In genomic region chr11:102453286-102453797, GRCh38 we compare ENCODE assay signal across 8 cellular contexts. TPM values are rescaled to one million over a fixed set of nuclear protein-coding genes. Genes with fewer than 3 reads are reported as not detected.
DNase-seq lines count a peak whose midpoint lies in the region; ATAC-seq and TF ChIP-seq lines count a peak whose summit lies in the region.

No MANE protein-coding gene starts in this region.

- H3K4me2 ChIP-seq in SU-DHL-6 (ENCODE audit: low read depth, low read length, poor library complexity, severe bottlenecking) = peak overlapping the region; percentile 85

- H3F3A ChIP-seq in SU-DHL-6 (ENCODE audit: insufficient read depth) = peaks cover 10% of the 10 kb centered on the region

- H3K36me3 ChIP-seq in SU-DHL-6 (ENCODE audit: low read length) = peaks cover 5% of the 10 kb centered on the region

- peak overlapping the region; percentile 77 for H3K27ac ChIP-seq in SU-DHL-6 (ENCODE audit: low read depth, low read length)

- peak overlapping the region; percentile 94 for H3K9ac ChIP-seq in SU-DHL-6 (ENCODE audit: low read length)

- peak overlapping the region; percentile 80 for H2AFZ ChIP-seq in SU-DHL-6 (ENCODE audit: low read depth, low read length, severe bottlenecking)

- no peaks in the 10 kb centered on the region for H3K9me3 ChIP-seq in SU-DHL-6 (ENCODE audit: insufficient read depth, low read length)

- peaks cover 22% of the 10 kb centered on the region; the same call in 1 of the 2 replicates for H4K20me1 ChIP-seq in SU-DHL-6 (ENCODE audit: low read depth, low read length)

- peak; percentile 9 to 24 for DNase-seq in activated CD8-positive, alpha-beta memory T cell treated with anti-CD3 and anti-CD28 coated beads for 4 hours (ENCODE audit: low read depth in 2 of 2)
- DNase-seq in activated CD8-positive, alpha-beta memory T cell treated with anti-CD3 and anti-CD28 coated beads, Interleukin-2, amount 50 U/mL, for 48 hours = no peak
- DNase-seq in epithelial cell of proximal tubule (ENCODE audit: low read depth) (no peak), nucleus accumbens (lab: John Stamatoyannopoulos, UW) (peak in 35 of 56 donors; percentile 13 to 78 (median 57)), OCI-M1 (lab: John Stamatoyannopoulos, UW) (no peak)

- H3K79me2 ChIP-seq in SU-DHL-6 (ENCODE audit: insufficient read depth, low read length) = peaks cover 41% of the 10 kb centered on the region

- peak; percentile 10 for TF ChIP-seq CTCF in SU-DHL-6 (IDR thresholded peaks at IDR 0.05; ENCODE audit: insufficient read depth, low read length, poor library complexity, severe bottlenecking)
- TF ChIP-seq CTCF in epithelial cell of proximal tubule (conservative IDR thresholded peaks at IDR 0.05; ENCODE audit: low read depth, low read length) = no peak

- H3K27me3 ChIP-seq in SU-DHL-6 (ENCODE audit: low read length) = no peaks in the 10 kb centered on the region

- no peaks in the 10 kb centered on the region for H3K9me2 ChIP-seq in SU-DHL-6 (replicated peaks; ENCODE audit: insufficient read depth, low read length)

- no peak for ATAC-seq in GM21423 (IDR thresholded peaks at IDR 0.05; ENCODE audit: unreplicated experiment)
- no peak for ATAC-seq in HG03378 (IDR thresholded peaks at IDR 0.05; ENCODE audit: unreplicated experiment)

- peak overlapping the region; percentile 91 for H3K4me3 ChIP-seq in SU-DHL-6 (ENCODE audit: insufficient read depth, low read length, poor library complexity, severe bottlenecking)
- peak overlapping the region; percentile 91 for H3K4me3 ChIP-seq in epithelial cell of proximal tubule (ENCODE audit: low read depth, low read length)

RNA-seq across cellular contexts. Expression of gene TMEM123, which starts 0.8 kb away (rescaled TPM):
- 137 and 165 TPM in 2 replicates for total RNA-seq in epithelial cell of proximal tubule

Comparison
In these comparisons a context has a peak if more than half of its experiments do, and no peak if none do; other contexts are left out.
1. DNase-seq: peak in activated CD8-positive, alpha-beta memory T cell treated with anti-CD3 and anti-CD28 coated beads for 4 hours (2 of 2) and nucleus accumbens (35 of 56); none in activated CD8-positive, alpha-beta memory T cell treated with anti-CD3 and anti-CD28 coated beads, Interleukin-2, amount 50 U/mL, for 48 hours (single experiment), epithelial cell of proximal tubule (single experiment) and OCI-M1 (single experiment).